Comparison of ENCODE assay signal across 8 cellular contexts in genomic region chr19:5225486-5226345, GRCh38.
DNase-seq lines count a peak whose midpoint lies in the region; ATAC-seq and TF ChIP-seq lines count a peak whose summit lies in the region.
"Had no signal": no experiment of that assay in that cellular context is flagged by ENCODE, and none has a peak within 500 bp of the region (broad histone marks: within the 10 kb centered on the region; RNA-seq: fewer than 3 reads in every experiment).

No MANE protein-coding gene starts in this region.

- H2AFZ ChIP-seq in Karpas-422 (ENCODE audit: low read length) (no peak overlapping the region), mammary epithelial cell (ENCODE audit: low read depth, low read length) (no peak overlapping the region), neural progenitor cell (replicated peaks) (no peak overlapping the region)

- no peaks in the 10 kb centered on the region for H3K9me2 ChIP-seq in Karpas-422 (replicated peaks; ENCODE audit: insufficient read depth, low read length)

- no peaks in the 10 kb centered on the region for H3F3A ChIP-seq in neural progenitor cell (ENCODE audit: low read depth)

- WGBS in mammary epithelial cell (ENCODE audit: low coverage, missing lambda C conversion rate) = 69% methylated on average over 9 of the region's 28 CpGs

- H3K9me3 ChIP-seq in Karpas-422 (ENCODE audit: low read length) = no peaks in the 10 kb centered on the region
- H3K9me3 ChIP-seq in mammary epithelial cell (replicated peaks; ENCODE audit: insufficient read depth, low read length) = no peaks in the 10 kb centered on the region
- H3K9me3 ChIP-seq in neural progenitor cell (ENCODE audit: low read depth) = no peaks in the 10 kb centered on the region

- no peaks in the 10 kb centered on the region for H4K20me1 ChIP-seq in Karpas-422 (ENCODE audit: insufficient read depth, low read depth, low read length)
- H4K20me1 ChIP-seq in mammary epithelial cell (ENCODE audit: insufficient read depth, low read length) = no peaks in the 10 kb centered on the region
- no peaks in the 10 kb centered on the region for H4K20me1 ChIP-seq in neural progenitor cell (ENCODE audit: low read depth)

- CTCF ChIA-PET in mammary epithelial cell (lab: Charles Lee; ENCODE audit: low non-redundant PET) = no interaction called here

- H3K27me3 Mint-ChIP-seq in neural progenitor cell (ENCODE audit: insufficient read depth, low read depth) = peaks cover 13% of the 10 kb centered on the region
- peaks cover 37 to 42% of the 10 kb centered on the region in 2 donors for H3K27me3 Mint-ChIP-seq in stimulated activated naive B cell treated with anti-CD40 and anti-IgM and Interleukin-4, amounts not matched to agents 10 μg/mL and 1 μg/mL and 100 μg/mL, for 72 hours

- no peak overlapping the region for H3K4me3 ChIP-seq in Karpas-422 (ENCODE audit: low read length)
- H3K4me3 ChIP-seq in mammary epithelial cell (replicated peaks in 1 of 3; ENCODE audit: insufficient read depth in 1 of 3, low read depth in 2 of 3, low read length in 3 of 3) = no peak overlapping the region
- H3K4me3 ChIP-seq in neural progenitor cell = no peak overlapping the region
- H3K4me3 ChIP-seq in coronary artery = no peak overlapping the region

- H3K27me3 ChIP-seq in Karpas-422 (ENCODE audit: low read length) (no peaks in the 10 kb centered on the region), mammary epithelial cell (ENCODE audit: insufficient read depth, low read length) (no peaks in the 10 kb centered on the region), neural progenitor cell (no peaks in the 10 kb centered on the region)

- no peaks in the 10 kb centered on the region for H3K4me1 ChIP-seq in Karpas-422 (ENCODE audit: low read length)
- H3K4me1 ChIP-seq in mammary epithelial cell (ENCODE audit: insufficient read depth, low read length) = no peaks in the 10 kb centered on the region
- no peaks in the 10 kb centered on the region for H3K4me1 ChIP-seq in neural progenitor cell

- no peaks in the 10 kb centered on the region for H3K9me3 Mint-ChIP-seq in neural progenitor cell
- no peaks in the 10 kb centered on the region for H3K9me3 Mint-ChIP-seq in stimulated activated naive B cell treated with anti-CD40 and anti-IgM and Interleukin-4, amounts not matched to agents 10 μg/mL and 1 μg/mL and 100 μg/mL, for 72 hours

- H3K4me3 Mint-ChIP-seq in neural progenitor cell = no peak overlapping the region
- no peak overlapping the region for H3K4me3 Mint-ChIP-seq in stimulated activated naive B cell treated with anti-CD40 and anti-IgM and Interleukin-4, amounts not matched to agents 10 μg/mL and 1 μg/mL and 100 μg/mL, for 72 hours
- H3K4me3 Mint-ChIP-seq: naive B cell had no signal

- no TSS peak for BruUV-seq in mammary epithelial cell (replicated peaks; lab: Mats Ljungman, UMichigan)

- peak; percentile 12 to 54 for TF ChIP-seq CTCF in mammary epithelial cell (conservative IDR thresholded peaks at IDR 0.05 in 1 of 2, IDR thresholded peaks at IDR 0.05 in 1 of 2; ENCODE audit: extremely low read depth in 1 of 2, insufficient read depth in 1 of 2, low read depth in 1 of 2, low read length in 2 of 2)
- TF ChIP-seq CTCF in neural progenitor cell (IDR thresholded peaks at IDR 0.05) = peak; percentile 55
- no peak for TF ChIP-seq CTCF in coronary artery (IDR thresholded peaks at IDR 0.05)

- dilution Hi-C loops in mammary epithelial cell (cut with HindIII; ENCODE audit: low sequenced_read_pairs) = no loop called here

- peaks cover 39% of the 10 kb centered on the region for H3K36me3 Mint-ChIP-seq in neural progenitor cell
- H3K36me3 Mint-ChIP-seq in stimulated activated naive B cell treated with anti-CD40 and anti-IgM and Interleukin-4, amounts not matched to agents 10 μg/mL and 1 μg/mL and 100 μg/mL, for 72 hours = no peaks in the 10 kb centered on the region
- H3K36me3 Mint-ChIP-seq: naive B cell had no signal

- no peaks in the 10 kb centered on the region for H3K4me1 Mint-ChIP-seq in neural progenitor cell
- H3K4me1 Mint-ChIP-seq in stimulated activated naive B cell treated with anti-CD40 and anti-IgM and Interleukin-4, amounts not matched to agents 10 μg/mL and 1 μg/mL and 100 μg/mL, for 72 hours = peaks cover 8% of the 10 kb centered on the region in 2 donors

- H3K9ac ChIP-seq in Karpas-422 (ENCODE audit: low read length) = no peak overlapping the region
- no peak overlapping the region for H3K9ac ChIP-seq in mammary epithelial cell (ENCODE audit: insufficient read depth, low read length)
- no peak overlapping the region for H3K9ac ChIP-seq in neural progenitor cell

- intact Hi-C loops in mammary epithelial cell (cut with micrococcal nuclease) = no loop called here

- no peak overlapping the region for H3K27ac ChIP-seq in Karpas-422 (ENCODE audit: low read length)
- no peak overlapping the region for H3K27ac ChIP-seq in mammary epithelial cell (ENCODE audit: insufficient read depth, low read depth, low read length)
- H3K27ac ChIP-seq in neural progenitor cell = no peak overlapping the region
- H3K27ac ChIP-seq in coronary artery = no peak overlapping the region

- in situ Hi-C loops in mammary epithelial cell (cut with MboI; ENCODE audit: low sequenced_read_pairs in 2 of 2) = no loop called here

- H3K36me3 ChIP-seq in Karpas-422 (ENCODE audit: insufficient read depth, low read length) = no peaks in the 10 kb centered on the region
- H3K36me3 ChIP-seq in mammary epithelial cell (ENCODE audit: insufficient read depth, low read length) = no peaks in the 10 kb centered on the region
- no peaks in the 10 kb centered on the region for H3K36me3 ChIP-seq in neural progenitor cell

- H3K4me2 ChIP-seq in Karpas-422 (ENCODE audit: low read depth, low read length, poor library complexity, severe bottlenecking) (no peak overlapping the region), mammary epithelial cell (ENCODE audit: insufficient read depth, low read depth, low read length) (no peak overlapping the region), neural progenitor cell (no peak overlapping the region)

- DNase-seq in ELF-1 (ENCODE audit: low read depth, low spot score) = peak; percentile 55
- peak; percentile 58 for DNase-seq in Karpas-422
- no peak for DNase-seq in mammary epithelial cell
- peak; percentile 39 for DNase-seq in neural progenitor cell (ENCODE audit: low spot score)
- no peak for DNase-seq in medulla oblongata (ENCODE audit: extremely low spot score)
- DNase-seq in stimulated activated naive B cell treated with anti-CD40 and anti-IgM and Interleukin-4, amounts not matched to agents 10 μg/mL and 1 μg/mL and 100 μg/mL, for 72 hours = no peak
- DNase-seq in coronary artery (ENCODE audit: low spot score) = no peak
- DNase-seq: naive B cell had no signal

- no peak for ATAC-seq in stimulated activated naive B cell treated with anti-CD40 and anti-IgM and Interleukin-4, amounts not matched to agents 10 μg/mL and 1 μg/mL and 100 μg/mL, for 72 hours (replicated peaks)

- H3K27ac Mint-ChIP-seq in neural progenitor cell = no peak overlapping the region
- no peak overlapping the region for H3K27ac Mint-ChIP-seq in stimulated activated naive B cell treated with anti-CD40 and anti-IgM and Interleukin-4, amounts not matched to agents 10 μg/mL and 1 μg/mL and 100 μg/mL, for 72 hours
- H3K27ac Mint-ChIP-seq: naive B cell had no signal

- H3K79me2 ChIP-seq in Karpas-422 (ENCODE audit: low read length) (no peaks in the 10 kb centered on the region), mammary epithelial cell (ENCODE audit: insufficient read depth, low read length) (no peaks in the 10 kb centered on the region), neural progenitor cell (ENCODE audit: low read depth) (no peaks in the 10 kb centered on the region)

Comparison
In these comparisons a context has a peak if more than half of its experiments do, and no peak if none do; other contexts are left out.
1. DNase-seq: peak in ELF-1 (single experiment), Karpas-422 (single experiment) and neural progenitor cell (single experiment); none in mammary epithelial cell (single experiment), medulla oblongata (single experiment), stimulated activated naive B cell treated with anti-CD40 and anti-IgM and Interleukin-4, amounts not matched to agents 10 μg/mL and 1 μg/mL and 100 μg/mL, for 72 hours (single experiment) and coronary artery (single experiment).